Comparison of ENCODE assay signal across 28 cellular contexts in the genomic region with DNA sequence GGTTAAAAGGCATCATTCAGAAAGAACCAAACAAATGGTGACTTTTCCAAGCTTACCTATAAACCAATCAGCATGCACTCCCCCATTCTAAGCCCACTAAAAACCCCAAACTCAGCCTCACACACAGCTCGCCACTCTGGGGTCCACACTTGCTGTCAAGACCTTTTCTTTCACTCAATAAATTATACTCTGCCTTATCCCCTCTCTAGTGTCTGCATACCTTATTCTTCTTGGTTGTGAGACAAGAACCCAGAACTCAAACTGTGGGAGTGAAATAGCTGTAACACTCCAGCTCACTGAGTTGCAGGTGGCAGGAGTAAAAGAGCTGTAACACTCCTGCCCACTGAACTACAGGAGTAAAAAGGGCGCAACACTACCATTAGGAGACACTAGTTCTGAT.
"Had no signal": no experiment of that assay in that cellular context is flagged by ENCODE, and none has a peak within 500 bp of the region (broad histone marks: within the 10 kb centered on the region; RNA-seq: fewer than 3 reads in every experiment).

No MANE protein-coding gene starts in this region.

- H3K4me3 ChIP-seq: ascending aorta, breast epithelium, cardiac muscle cell, colonic mucosa had no signal

- DNase-seq: activated CD4-positive, alpha-beta memory T cell treated with anti-CD3 and anti-CD28 coated beads, Interleukin-2, amount 10 ng/mL, durations not matched to agents 7 days and 5 days; activated CD4-positive, alpha-beta T cell treated with anti-CD3 and anti-CD28 coated beads for 1 hour; activated CD4-positive, alpha-beta T cell treated with anti-CD3 and anti-CD28 coated beads for 4 hours; activated CD4-positive, alpha-beta T cell treated with anti-CD3 and anti-CD28 coated beads, Interleukin-2, amount 10 ng/mL, durations not matched to agents 7 days and 5 days; activated CD4-positive, alpha-beta T cell treated with anti-CD3 and anti-CD28 coated beads, Interleukin-2, amount 50 U/mL, for 4 hours; activated CD8-positive, alpha-beta memory T cell treated with anti-CD3 and anti-CD28 coated beads, Interleukin-2, amount 50 U/mL, for 48 hours; activated gamma-delta T cell; activated naive CD4-positive, alpha-beta T cell; activated naive CD4-positive, alpha-beta T cell treated with anti-CD3 and anti-CD28 coated beads, Interleukin-2, amount 10 ng/mL, durations not matched to agents 7 days and 5 days; activated naive CD8-positive, alpha-beta T cell treated with anti-CD3 and anti-CD28 coated beads, Interleukin-2, amount 10 ng/mL, durations not matched to agents 7 days and 5 days; activated T-cell treated with anti-CD3 and anti-CD28 coated beads for 4 hours; activated T-cell treated with anti-CD3 and anti-CD28 coated beads, Interleukin-2, amount 50 U/mL, for 24 hours; activated T-cell treated with anti-CD3 and anti-CD28 coated beads, Interleukin-2, amount 50 U/mL, for 72 hours; central memory CD4-positive, alpha-beta T cell; cerebellar nuclear complex; colonic mucosa; effector CD8-positive, alpha-beta T cell; foreskin fibroblast; head of caudate nucleus; T-helper 2 cell had no signal

- H3K36me3 ChIP-seq: ascending aorta, breast epithelium, cardiac muscle cell, colonic mucosa had no signal

- ATAC-seq: activated naive CD4-positive, alpha-beta T cell treated with anti-CD3 and anti-CD28 coated beads, Interleukin-2, amount 50 U/mL, for 72 hours; activated T-cell treated with anti-CD3 and anti-CD28 coated beads, Interleukin-2, amount 50 U/mL, for 72 hours; esophagus mucosa; WTC11 had no signal

- H3K27me3 ChIP-seq: ascending aorta, breast epithelium, cardiac muscle cell, colonic mucosa had no signal

- H3K4me1 ChIP-seq: ascending aorta, breast epithelium, colonic mucosa had no signal

- H3K27ac ChIP-seq: ascending aorta, breast epithelium, cardiac muscle cell, colonic mucosa, epithelial cell of prostate, VCaP had no signal

- H3K9me3 ChIP-seq: ascending aorta, colonic mucosa had no signal
